ENCODE assay signal across 1 cellular context in the genomic region with DNA sequence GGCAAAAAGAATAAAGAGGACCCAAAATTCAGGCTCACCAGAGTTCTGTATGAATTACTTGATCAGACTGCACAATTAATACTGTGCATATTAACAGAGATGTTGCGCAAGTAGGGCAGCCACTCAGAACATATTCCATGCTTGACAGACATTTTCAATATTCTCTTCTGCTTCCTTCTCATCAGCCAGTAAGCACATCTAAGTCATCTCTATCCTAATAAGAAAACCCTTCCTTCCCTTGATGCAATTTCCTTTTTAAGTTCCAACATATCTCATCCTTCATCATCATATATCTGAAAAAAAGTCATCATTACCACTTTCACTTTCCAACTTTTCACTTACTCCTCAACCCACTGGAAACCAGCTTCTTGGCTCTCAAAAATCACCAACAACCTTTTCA.
TF ChIP-seq lines count a peak whose summit lies in the region.

No MANE protein-coding gene starts in this region.

TF ChIP-seq in H1, 55 proteins besides CTCF, POLR2A, EP300 and RAD21:
- TF ChIP-seq CEBPB (IDR thresholded peaks at IDR 0.05; ENCODE audit: low read depth, low read length), result peak; percentile 46; the same call in 1 of the 2 replicates
- no peak for TF ChIP-seq TAF1 (IDR thresholded peaks at IDR 0.05; ENCODE audit: low read depth, low read length)
